ENCODE assay signal across 8 cellular contexts in the genomic region with DNA sequence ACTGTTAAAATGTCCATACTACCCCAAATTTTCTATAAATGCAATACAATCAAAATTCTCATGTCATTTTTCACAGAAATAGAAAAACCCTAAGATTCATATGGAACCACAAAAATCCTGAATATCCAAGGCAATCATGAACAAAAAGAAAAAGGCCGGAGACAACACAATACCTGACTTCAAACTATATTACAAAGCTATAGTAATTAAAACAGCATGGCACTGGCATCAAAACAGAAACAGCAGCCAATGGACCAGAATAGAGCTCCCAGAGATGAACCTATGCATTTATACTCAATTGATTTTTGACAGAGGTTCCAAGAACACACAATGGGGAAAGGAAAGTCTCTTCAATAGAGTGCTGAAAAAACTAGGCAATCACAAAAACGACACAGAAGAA.
"Had no signal": no experiment of that assay in that cellular context is flagged by ENCODE, and none has a peak within 500 bp of the region (broad histone marks: within the 10 kb centered on the region; RNA-seq: fewer than 3 reads in every experiment).

No MANE protein-coding gene starts in this region.

- H3K4me1 ChIP-seq: HAP-1 had no signal

- H3K4me3 ChIP-seq: GM23248, HAP-1 had no signal

- H2AFZ ChIP-seq: GM23248 had no signal

- H3K36me3 ChIP-seq: HAP-1 had no signal

- FAIRE-seq: HTR-8/SVneo had no signal

- H3K9ac ChIP-seq: GM23248 had no signal

- H3K27ac ChIP-seq: GM23248 had no signal

- DNase-seq: GM23248, GOT3, H7, IMR-90, KBM-7 had no signal

- ATAC-seq: HCT116 had no signal
